In genomic region chr1:112507896-112508241, GRCh38 we compare ENCODE assay signal across 8 cellular contexts. TPM values are rescaled to one million over a fixed set of nuclear protein-coding genes. Genes with fewer than 3 reads are reported as not detected.
DNase-seq lines count a peak whose midpoint lies in the region; ATAC-seq and TF ChIP-seq lines count a peak whose summit lies in the region.

No MANE protein-coding gene starts in this region.

- no peaks in the 10 kb centered on the region for H3K4me1 Mint-ChIP-seq in stimulated activated effector memory CD8-positive, alpha-beta T cell treated with anti-CD3 and anti-CD28 coated beads, Interleukin-12 subunit alpha, Interleukin-12 subunit beta, amount 100 ng/mL, for 72 hours

- no peak overlapping the region for H3K9ac ChIP-seq in HUES64 (ENCODE audit: low read depth, low read length)

- no peak for TF ChIP-seq POLR2A in body of pancreas (IDR thresholded peaks at IDR 0.05)

- H3K4me3 Mint-ChIP-seq in stimulated activated effector memory CD8-positive, alpha-beta T cell treated with anti-CD3 and anti-CD28 coated beads, Interleukin-12 subunit alpha, Interleukin-12 subunit beta, amount 100 ng/mL, for 72 hours, result peak overlapping the region; percentile 74

- H3K27ac ChIP-seq in HUES64 (ENCODE audit: low read depth, low read length) (no peak overlapping the region), body of pancreas (no peak overlapping the region)

- ATAC-seq in stimulated activated effector memory CD8-positive, alpha-beta T cell treated with anti-CD3 and anti-CD28 coated beads, Interleukin-12 subunit alpha, Interleukin-12 subunit beta, amount 100 ng/mL, for 72 hours, result peak; percentile 19
- ATAC-seq in GM21381 (IDR thresholded peaks at IDR 0.05; ENCODE audit: unreplicated experiment) (no peak), body of pancreas (no peak)

- DNase-seq in AG08396 (ENCODE audit: low spot score) (peak; percentile 54), iPS-NIHi11 (ENCODE audit: low spot score) (peak; percentile 79), foreskin melanocyte (no peak), body of pancreas (no peak)
- DNase-seq in activated naive CD4-positive, alpha-beta T cell treated with Interleukin-2 at 50 U/mL for 16 hours, result peak; percentile 40
- DNase-seq in stimulated activated effector memory CD8-positive, alpha-beta T cell treated with anti-CD3 and anti-CD28 coated beads, Interleukin-12 subunit alpha, Interleukin-12 subunit beta, amount 100 ng/mL, for 72 hours (ENCODE audit: low spot score in 2 of 2), result no peak

- H3K36me3 Mint-ChIP-seq in stimulated activated effector memory CD8-positive, alpha-beta T cell treated with anti-CD3 and anti-CD28 coated beads, Interleukin-12 subunit alpha, Interleukin-12 subunit beta, amount 100 ng/mL, for 72 hours, result no peaks in the 10 kb centered on the region

- 1% methylated on average over 12 of the region's 15 CpGs for WGBS in HUES64
- 3% methylated on average over 15 of the region's 15 CpGs for WGBS in body of pancreas, 2 donors

- H3K27me3 ChIP-seq in HUES64 (ENCODE audit: insufficient read depth, low read length) (peaks cover 100% of the 10 kb centered on the region), body of pancreas (peaks cover 0 to 10% of the 10 kb centered on the region in 2 donors)

- intact Hi-C loops in body of pancreas (cut with DNase I), result no loop called here

- no peak overlapping the region for H3K27ac Mint-ChIP-seq in stimulated activated effector memory CD8-positive, alpha-beta T cell treated with anti-CD3 and anti-CD28 coated beads, Interleukin-12 subunit alpha, Interleukin-12 subunit beta, amount 100 ng/mL, for 72 hours

- no peaks in the 10 kb centered on the region for H3K9me3 Mint-ChIP-seq in stimulated activated effector memory CD8-positive, alpha-beta T cell treated with anti-CD3 and anti-CD28 coated beads, Interleukin-12 subunit alpha, Interleukin-12 subunit beta, amount 100 ng/mL, for 72 hours

- H3K4me3 ChIP-seq in HUES64 (ENCODE audit: low read length), result peak overlapping the region; percentile 64
- no peak overlapping the region for H3K4me3 ChIP-seq in body of pancreas

- H3K36me3 ChIP-seq in HUES64 (ENCODE audit: insufficient read depth, low read length), result no peaks in the 10 kb centered on the region
- H3K36me3 ChIP-seq in body of pancreas (replicated peaks in 1 of 2; ENCODE audit: insufficient read depth in 1 of 2, low read depth in 2 of 2), result no peaks in the 10 kb centered on the region

- H3K4me1 ChIP-seq in HUES64 (ENCODE audit: insufficient read depth, low read length), result peaks cover 32% of the 10 kb centered on the region
- H3K4me1 ChIP-seq in body of pancreas, result peaks cover 18% of the 10 kb centered on the region

- TF ChIP-seq CTCF in body of pancreas (IDR thresholded peaks at IDR 0.05), result no peak

- no peaks in the 10 kb centered on the region for H3K9me3 ChIP-seq in HUES64 (ENCODE audit: insufficient read depth, low read depth, low read length)
- no peaks in the 10 kb centered on the region for H3K9me3 ChIP-seq in body of pancreas

RNA-seq across cellular contexts. Expression of gene WNT2B, which starts 0.9 kb away (rescaled TPM):
- polyA plus RNA-seq in HUES64 (2013, experiment 1 of 2), result 0.45 TPM
- 0.32 TPM for polyA plus RNA-seq in HUES64 (2013, experiment 2 of 2)
- 1 to 10 TPM; 1.6 to 3.9 TPM for total RNA-seq in body of pancreas

Comparison
In these comparisons a context has a peak if more than half of its experiments do, and no peak if none do; other contexts are left out.
1. DNase-seq: peak in AG08396 (single experiment), activated naive CD4-positive, alpha-beta T cell treated with Interleukin-2 at 50 U/mL for 16 hours (single experiment) and iPS-NIHi11 (single experiment); none in stimulated activated effector memory CD8-positive, alpha-beta T cell treated with anti-CD3 and anti-CD28 coated beads, Interleukin-12 subunit alpha, Interleukin-12 subunit beta, amount 100 ng/mL, for 72 hours (0 of 2), foreskin melanocyte (single experiment) and body of pancreas (0 of 4).